ENCODE assay signal across 13 cellular contexts in the genomic region with DNA sequence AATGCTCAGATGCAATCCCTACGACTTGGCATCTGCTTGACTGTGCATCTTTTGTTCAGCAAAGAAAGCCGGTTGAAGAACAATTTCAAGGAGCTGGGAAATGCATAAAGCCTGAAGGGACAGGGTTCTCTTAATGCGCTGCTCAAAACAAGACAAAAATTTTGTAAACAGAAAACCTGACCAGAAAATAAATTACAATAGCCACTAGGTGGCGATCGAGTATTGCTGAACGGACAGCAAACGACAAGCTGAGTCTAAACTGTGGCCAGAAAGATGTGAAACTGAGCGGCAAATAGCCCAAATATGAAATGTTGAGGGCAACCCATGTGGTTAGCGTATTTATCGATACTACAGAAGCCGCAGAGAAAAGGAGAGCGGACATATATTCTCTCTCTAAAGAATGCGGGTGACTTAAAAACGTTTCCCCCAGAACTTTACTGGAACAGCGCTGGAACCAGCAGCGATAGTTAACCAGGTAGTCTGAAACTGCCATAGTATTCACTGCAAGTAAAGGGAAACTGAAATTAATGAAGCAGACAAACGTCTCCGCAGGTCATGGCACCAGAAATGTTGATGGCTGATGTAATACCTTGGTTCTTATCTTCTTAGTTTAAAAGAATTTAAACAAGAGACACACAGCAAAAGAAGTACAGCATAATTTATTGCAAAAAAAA. TPM values are rescaled to one million over a fixed set of nuclear protein-coding genes. Genes with fewer than 3 reads are reported as not detected.
DNase-seq lines count a peak whose midpoint lies in the region; ATAC-seq, FAIRE-seq and TF ChIP-seq lines count a peak whose summit lies in the region.
"Not testable (repeated sequence)": the region's sequence is repeated elsewhere in the genome, so short reads cannot be mapped to it uniquely, and the experiment has no call there.
"Had no signal": no experiment of that assay in that cellular context is flagged by ENCODE, and none has a peak within 500 bp of the region (broad histone marks: within the 10 kb centered on the region; RNA-seq: fewer than 3 reads in every experiment).

No MANE protein-coding gene starts in this region.

- ATAC-seq in GM18505 (IDR thresholded peaks at IDR 0.05; ENCODE audit: unreplicated experiment) (peak; percentile 73), GM19468 (IDR thresholded peaks at IDR 0.05; ENCODE audit: extremely low read depth, unreplicated experiment) (peak; percentile 72), HG02623 (IDR thresholded peaks at IDR 0.05; ENCODE audit: unreplicated experiment) (peak; percentile 78), HG03280 (IDR thresholded peaks at IDR 0.05; ENCODE audit: unreplicated experiment) (peak; percentile 80), GM12878 (peak; percentile 66), right lobe of liver (peak; percentile 59 to 75 (median 71))
- not testable (repeated sequence) for ATAC-seq in thoracic aorta (ENCODE audit: insufficient number of reproducible peaks, low FRiP score, low read depth)

- not testable (repeated sequence) for H3K9me3 ChIP-seq in GM12878 (replicated peaks; ENCODE audit: control insufficient read depth, insufficient read depth, low read length); right lobe of liver; thoracic aorta

- intact Hi-C loops in GM12878 (cut with micrococcal nuclease; ENCODE audit: unreplicated experiment); right lobe of liver (cut with DNase I): not testable (repeated sequence)

- BruUV-seq in GM12878 (replicated peaks; lab: Mats Ljungman, UMichigan) = not testable (repeated sequence)

- H3K27me3 Mint-ChIP-seq in T-helper 2 cell treated with Interferon-gamma antibody and Interleukin-4, amounts not matched to agents 5 μg/mL and 100 μg/mL, for 36 hours (ENCODE audit: low read depth) = not testable (repeated sequence)

- not testable (repeated sequence) for H3K79me2 ChIP-seq in GM12878 (ENCODE audit: control insufficient read depth, insufficient read depth, low read length)

- H3K4me3 Mint-ChIP-seq in T-helper 2 cell treated with Interferon-gamma antibody and Interleukin-4, amounts not matched to agents 5 μg/mL and 100 μg/mL, for 36 hours = peak overlapping the region; percentile 32

- not testable (repeated sequence) for H4K20me1 ChIP-seq in GM12878 (ENCODE audit: control insufficient read depth, insufficient read depth)

- 2% methylated on average over 12 of the region's 18 CpGs for WGBS in GM12878 (ENCODE audit: insufficient coverage, insufficient replicate concordance, low lambda C conversion rate, missing lambda C conversion rate)
- WGBS in right lobe of liver (ENCODE audit: insufficient coverage, low coverage, low lambda C conversion rate, missing lambda C conversion rate) = 3% methylated on average over 12 of the region's 18 CpGs

- POLR2A ChIA-PET in GM12878 (lab: Charles Lee) = not testable (repeated sequence)

- DNase-seq in T-helper 2 cell treated with Interferon-gamma antibody and Interleukin-4, amounts not matched to agents 5 μg/mL and 100 μg/mL, for 36 hours (ENCODE audit: low spot score) = peak; percentile 11
- not testable (repeated sequence) for DNase-seq in GM12878 (ENCODE audit: low read depth, low spot score); right lobe of liver; thoracic aorta (ENCODE audit: low spot score)

- not testable (repeated sequence) for H3K4me2 ChIP-seq in GM12878 (ENCODE audit: control insufficient read depth, insufficient read depth)

- in situ Hi-C loops in GM12878 (cut with MboI) = not testable (repeated sequence)

- not testable (repeated sequence) for H3K36me3 ChIP-seq in GM12878 (ENCODE audit: control insufficient read depth in 2 of 2, insufficient read depth in 2 of 2, low read length in 1 of 2); right lobe of liver; thoracic aorta

- not testable (repeated sequence) for FAIRE-seq in GM12878 (lab: Jason Lieb, UNC)

- TF ChIP-seq EP300 in GM12878 (IDR thresholded peaks at IDR 0.05; ENCODE audit: borderline replicate concordance in 1 of 2, control insufficient read depth in 1 of 2, low read depth in 2 of 2, low read length in 2 of 2) = not testable (repeated sequence)

- SMC1A ChIA-PET in GM12878 (lab: Charles Lee; ENCODE audit: uncharacterized antibody, unreplicated experiment) = not testable (repeated sequence)

- RAD21 ChIA-PET in GM12878 (lab: Charles Lee; ENCODE audit: unreplicated experiment) = not testable (repeated sequence)

- not testable (repeated sequence) for H3K4me3 ChIP-seq in GM12878, right lobe of liver, thoracic aorta

- not testable (repeated sequence) for H3K4me1 ChIP-seq in GM12878 (ENCODE audit: control insufficient read depth, insufficient read depth, low read length); right lobe of liver; thoracic aorta (ENCODE audit: control insufficient read depth in 1 of 2, low read depth in 2 of 2)

- not testable (repeated sequence) for H3K4me1 Mint-ChIP-seq in T-helper 2 cell treated with Interferon-gamma antibody and Interleukin-4, amounts not matched to agents 5 μg/mL and 100 μg/mL, for 36 hours (ENCODE audit: low read depth)

- TF ChIP-seq RAD21 in GM12878 (IDR thresholded peaks at IDR 0.05; ENCODE audit: insufficient read depth, low read depth, low read length) = not testable (repeated sequence)

- H3K9ac ChIP-seq in GM12878 (ENCODE audit: control insufficient read depth, insufficient read depth, low read length) = not testable (repeated sequence)

- not testable (repeated sequence) for H3K36me3 Mint-ChIP-seq in T-helper 2 cell treated with Interferon-gamma antibody and Interleukin-4, amounts not matched to agents 5 μg/mL and 100 μg/mL, for 36 hours (ENCODE audit: low read depth)

- TF ChIP-seq POLR2A in GM18505 (IDR thresholded peaks at IDR 0.05; ENCODE audit: borderline replicate concordance, extremely low read depth, insufficient read depth, insufficient read length); GM12878 (IDR thresholded peaks at IDR 0.05; ENCODE audit: low read depth, low read length); right lobe of liver (IDR thresholded peaks at IDR 0.05): not testable (repeated sequence)

- not testable (repeated sequence) for H3K27me3 ChIP-seq in GM12878 (replicated peaks in 1 of 2; ENCODE audit: control insufficient read depth in 2 of 2, insufficient read depth in 2 of 2, low read length in 1 of 2); right lobe of liver; thoracic aorta (replicated peaks; ENCODE audit: insufficient read depth)

- CTCF ChIA-PET in GM12878 (lab: Yijun Ruan, JAX) = not testable (repeated sequence)

- not testable (repeated sequence) for H3K9me3 Mint-ChIP-seq in T-helper 2 cell treated with Interferon-gamma antibody and Interleukin-4, amounts not matched to agents 5 μg/mL and 100 μg/mL, for 36 hours

- not testable (repeated sequence) for H2AFZ ChIP-seq in GM12878 (ENCODE audit: control insufficient read depth, low read depth, low read length)

- TF ChIP-seq CTCF in GM12878 (IDR thresholded peaks at IDR 0.05 in 2 of 3, conservative IDR thresholded peaks at IDR 0.05 in 1 of 3; ENCODE audit: control insufficient read depth in 2 of 3, extremely low read depth in 1 of 3, insufficient read depth in 1 of 3, low read depth in 3 of 3, low read length in 3 of 3) = not testable (repeated sequence)
- TF ChIP-seq CTCF in right lobe of liver (IDR thresholded peaks at IDR 0.05) (peak in 3 of 4 donors; percentile 23 to 35 (median 24)), thoracic aorta (IDR thresholded peaks at IDR 0.05) (peak; percentile 45)

- H3K27ac ChIP-seq in GM12878 (ENCODE audit: control insufficient read depth, insufficient read depth); right lobe of liver; thoracic aorta: not testable (repeated sequence)

- not testable (repeated sequence) for H3K27ac Mint-ChIP-seq in T-helper 2 cell treated with Interferon-gamma antibody and Interleukin-4, amounts not matched to agents 5 μg/mL and 100 μg/mL, for 36 hours

RNA-seq across cellular contexts. Expression of a gene that starts 20.6 kb away (rescaled TPM):
- not detected in 2 replicates for total RNA-seq in GM12878 (2013; cell fraction: nucleolus; rRNA removed)
- not detected in 2 replicates for total RNA-seq in GM12878 (2014; rRNA removed)
- total RNA-seq in GM12878 (2014; rRNA removed; fragmentation: Illumina TruSeq; extraction: Trizol) = not detected in 2 replicates
- not detected in 2 replicates for total RNA-seq in GM12878 (2021)
- polyA plus RNA-seq in GM12878 (2011; ENCODE audit: low read depth) = not detected
- not detected in 2 replicates for polyA plus RNA-seq in GM12878 (2011; rRNA removed)
- 0.03 TPM in 1 of 2 replicates, not detected in the other for polyA plus RNA-seq in GM12878 (2011; cell fraction: cytosol; rRNA removed)
- polyA plus RNA-seq in GM12878 (2011; cell fraction: nucleus; rRNA removed) = not detected in 2 replicates
- not detected in 2 replicates for polyA plus RNA-seq in GM12878 (2012)
- polyA plus RNA-seq in GM12878 (2014; fragmentation: Illumina TruSeq; extraction: Trizol) = not detected in 2 replicates
- not detected for polyA plus RNA-seq in GM12878 (2014; fragmentation: Nextera tagmentation; extraction: Ambion mirVana)
- polyA plus RNA-seq in GM12878 (2014; rRNA removed) = not detected in 2 replicates
- not detected for polyA plus RNA-seq in GM12878 (2016; fragmentation: Nextera tagmentation; extraction: Ambion mirVana)
- not detected in 2 replicates for polyA minus RNA-seq in GM12878 (2011; rRNA and poly(A)+ RNA removed)
- polyA minus RNA-seq in GM12878 (2011; cell fraction: cytosol; rRNA and poly(A)+ RNA removed) = not detected in 2 replicates
- polyA minus RNA-seq in GM12878 (2011; cell fraction: nucleus; rRNA and poly(A)+ RNA removed) = not detected in 2 replicates
- total RNA-seq in right lobe of liver = not detected
- total RNA-seq in thoracic aorta = not detected
- total RNA-seq: astrocyte, dermis microvascular lymphatic vessel endothelial cell, HT-29, omental fat pad, subcutaneous adipose tissue had no signal
